In the genomic region with DNA sequence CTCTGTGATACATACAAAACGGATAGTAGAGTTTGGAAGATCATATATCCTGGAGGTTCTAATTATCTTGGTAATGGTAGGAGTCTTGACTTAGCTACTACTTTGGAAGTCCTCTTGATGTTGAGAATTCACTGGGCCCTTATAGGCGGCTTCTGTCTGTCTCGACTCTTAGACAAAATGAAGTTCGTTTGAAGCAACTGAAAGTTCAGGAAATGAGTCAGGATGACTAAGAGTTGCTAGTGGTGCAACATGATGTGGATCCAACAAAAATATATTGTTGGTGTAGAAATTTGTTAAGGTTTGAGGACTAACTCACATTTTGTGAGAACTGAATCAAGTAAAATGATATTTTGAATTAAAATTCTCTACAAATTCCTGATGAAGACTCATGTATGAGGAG, we compare ENCODE assay signal across 11 cellular contexts.
A peak's percentile ranks its signal among the peaks of the same experiment; 100 is the strongest.
DNase-seq lines count a peak whose midpoint lies in the region; ATAC-seq, FAIRE-seq and TF ChIP-seq lines count a peak whose summit lies in the region.
"Had no signal": no experiment of that assay in that cellular context is flagged by ENCODE, and none has a peak within 500 bp of the region (broad histone marks: within the 10 kb centered on the region; RNA-seq: fewer than 3 reads in every experiment).

No MANE protein-coding gene starts in this region.

- no peak overlapping the region for H3K4me3 ChIP-seq in esophagus muscularis mucosa
- no peak overlapping the region for H3K4me3 ChIP-seq in skeletal muscle tissue (ENCODE audit: low read length in 3 of 3)
- no peak overlapping the region for H3K4me3 ChIP-seq in colonic mucosa

- peaks cover 0 to 18% (median 0%) of the 10 kb centered on the region in 4 donors for H3K9me3 ChIP-seq in esophagus muscularis mucosa
- H3K9me3 ChIP-seq in skeletal muscle tissue (ENCODE audit: control insufficient read depth in 3 of 3, low read length in 3 of 3) = peaks cover 0 to 5% (median 0%) of the 10 kb centered on the region in 3 donors
- no peaks in the 10 kb centered on the region for H3K9me3 ChIP-seq in colonic mucosa
- H3K9me3 ChIP-seq: neutrophil had no signal

- no peak for ATAC-seq in GM18858 (IDR thresholded peaks at IDR 0.05; ENCODE audit: unreplicated experiment)
- ATAC-seq: activated CD8-positive, alpha-beta T cell treated with anti-CD3 and anti-CD28 coated beads for 36 hours had no signal

- TF ChIP-seq CTCF in esophagus muscularis mucosa (IDR thresholded peaks at IDR 0.05) = no peak
- no peak for TF ChIP-seq CTCF in colonic mucosa (IDR thresholded peaks at IDR 0.05)

- H3K27me3 ChIP-seq in esophagus muscularis mucosa (no peaks in the 10 kb centered on the region), skeletal muscle tissue (ENCODE audit: control insufficient read depth in 3 of 3, insufficient read depth in 3 of 3, low read length in 3 of 3) (no peaks in the 10 kb centered on the region), colonic mucosa (no peaks in the 10 kb centered on the region)
- H3K27me3 ChIP-seq: neutrophil had no signal

- H3K36me3 ChIP-seq in esophagus muscularis mucosa (no peaks in the 10 kb centered on the region), skeletal muscle tissue (ENCODE audit: control insufficient read depth in 3 of 3, insufficient read depth in 3 of 3, low read length in 3 of 3) (no peaks in the 10 kb centered on the region), colonic mucosa (no peaks in the 10 kb centered on the region)
- H3K36me3 ChIP-seq: neutrophil had no signal

- H3K4me1 ChIP-seq in esophagus muscularis mucosa (peaks cover 4 to 30% (median 22%) of the 10 kb centered on the region in 4 donors), skeletal muscle tissue (ENCODE audit: control insufficient read depth in 3 of 3, insufficient read depth in 3 of 3, low read length in 3 of 3) (no peaks in the 10 kb centered on the region), colonic mucosa (no peaks in the 10 kb centered on the region)

- TF ChIP-seq EP300 in esophagus muscularis mucosa (IDR thresholded peaks at IDR 0.05) = no peak

- peak; percentile 85 for FAIRE-seq in RCC 7860 (lab: Jason Lieb, UNC)

- H3K9ac ChIP-seq in skeletal muscle tissue (ENCODE audit: low read depth in 1 of 3, low read length in 3 of 3) (no peak overlapping the region), colonic mucosa (ENCODE audit: low read depth in 2 of 2, low read length in 2 of 2) (no peak overlapping the region)

- intact Hi-C loops in esophagus muscularis mucosa (cut with DNase I) (no loop called here), colonic mucosa (cut with DNase I) (no loop called here)

- H3K27ac ChIP-seq in esophagus muscularis mucosa (replicated peaks in 1 of 4) (peak overlapping the region; percentile 75 to 84 (median 76)), skeletal muscle tissue (ENCODE audit: low read depth, low read length) (peak overlapping the region; percentile 14), colonic mucosa (no peak overlapping the region)
- H3K27ac ChIP-seq: neutrophil had no signal

- WGBS in esophagus muscularis mucosa = 72% methylated on average over 4 of the region's 4 CpGs

- no peak for TF ChIP-seq POLR2A in esophagus muscularis mucosa (IDR thresholded peaks at IDR 0.05; ENCODE audit: low read depth)

- DNase-seq in H4 (ENCODE audit: low spot score) (peak; percentile 26), RCC 7860 (ENCODE audit: low spot score) (peak; percentile 73), esophagus muscularis mucosa (ENCODE audit: extremely low spot score) (no peak), colonic mucosa (no peak), NCI-H69 (lab: John Stamatoyannopoulos, UW) (no peak)
- DNase-seq in activated naive CD4-positive, alpha-beta T cell treated with anti-CD3 and anti-CD28 coated beads, Interleukin-2, amount 50 U/mL, for 16 hours = no peak
- DNase-seq: activated CD8-positive, alpha-beta T cell treated with anti-CD3 and anti-CD28 coated beads for 36 hours; Right ventricle myocardium superior had no signal

Comparison
In these comparisons a context has a peak if more than half of its experiments do, and no peak if none do; other contexts are left out.
1. DNase-seq: peak in H4 (single experiment) and RCC 7860 (single experiment); none in esophagus muscularis mucosa (single experiment), colonic mucosa (single experiment), activated naive CD4-positive, alpha-beta T cell treated with anti-CD3 and anti-CD28 coated beads, Interleukin-2, amount 50 U/mL, for 16 hours (single experiment) and NCI-H69 (single experiment).